In the genomic region with DNA sequence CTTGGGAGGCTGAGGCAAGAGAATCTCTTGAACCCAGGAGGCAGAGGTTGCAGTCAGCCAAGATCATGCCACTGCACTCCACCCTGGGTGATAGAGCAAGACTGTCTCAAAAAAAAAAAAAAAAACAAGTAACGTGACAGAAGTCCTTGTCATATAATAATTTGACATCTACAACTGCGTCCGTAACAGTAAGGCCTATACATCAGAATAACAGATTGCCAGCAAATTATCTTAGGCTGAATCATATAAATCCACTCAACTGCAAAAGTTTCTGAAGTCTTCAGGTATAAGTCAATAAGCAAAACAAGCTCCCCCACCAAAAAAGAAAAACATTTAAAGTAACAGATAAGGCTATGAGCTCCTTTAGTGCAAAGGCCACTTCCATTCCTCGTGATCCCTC, we compare ENCODE assay signal across 23 cellular contexts. TPM values are rescaled to one million over a fixed set of nuclear protein-coding genes. Genes with fewer than 3 reads are reported as not detected.
DNase-seq lines count a peak whose midpoint lies in the region; ATAC-seq, FAIRE-seq and TF ChIP-seq lines count a peak whose summit lies in the region.
"Had no signal": no experiment of that assay in that cellular context is flagged by ENCODE, and none has a peak within 500 bp of the region (broad histone marks: within the 10 kb centered on the region; RNA-seq: fewer than 3 reads in every experiment).

No MANE protein-coding gene starts in this region.

- peaks cover 6% of the 10 kb centered on the region for H3K79me2 ChIP-seq in trophoblast cell (ENCODE audit: control insufficient read depth, insufficient read depth, low read length, poor library complexity)

- no peak overlapping the region for H3K4me3 Mint-ChIP-seq in activated T-cell treated with anti-CD3 and anti-CD28 coated beads, Interleukin-2, amount 50 U/mL, for 72 hours
- H3K4me3 Mint-ChIP-seq in CD4-positive, alpha-beta T cell, result peak overlapping the region; percentile 42
- H3K4me3 Mint-ChIP-seq in activated T-helper 17 cell treated with anti-CD3 and anti-CD28 coated beads, Interleukin-2, amount 50 U/mL, for 72 hours, result no peak overlapping the region

- peaks cover 9% of the 10 kb centered on the region for H3K79me1 ChIP-seq in trophoblast cell (ENCODE audit: low read length)

- H2AK5ac ChIP-seq in trophoblast cell (ENCODE audit: low read length), result no peak overlapping the region

- intact Hi-C loops in CD4-positive, alpha-beta T cell (cut with DNase I, micrococcal nuclease), result no loop called here
- intact Hi-C loops in Right ventricle myocardium superior (cut with DNase I), result no loop called here

- H4K12ac ChIP-seq in trophoblast cell (ENCODE audit: low read depth, low read length), result no peak overlapping the region

- no peak overlapping the region for H3K18ac ChIP-seq in trophoblast cell (ENCODE audit: low read length)

- H3K4me1 Mint-ChIP-seq in activated T-cell treated with anti-CD3 and anti-CD28 coated beads, Interleukin-2, amount 50 U/mL, for 72 hours (ENCODE audit: low read depth), result peaks cover 69% of the 10 kb centered on the region
- peaks cover 66% of the 10 kb centered on the region for H3K4me1 Mint-ChIP-seq in CD4-positive, alpha-beta T cell (ENCODE audit: low read depth)
- H3K4me1 Mint-ChIP-seq in activated T-helper 17 cell treated with anti-CD3 and anti-CD28 coated beads, Interleukin-2, amount 50 U/mL, for 72 hours, result peaks cover 38% of the 10 kb centered on the region

- H2BK5ac ChIP-seq in trophoblast cell (ENCODE audit: low read depth, low read length, poor library complexity), result no peak overlapping the region

- no peak for ATAC-seq in activated T-cell treated with anti-CD3 and anti-CD28 coated beads, Interleukin-2, amount 50 U/mL, for 72 hours (replicated peaks in 1 of 2)
- ATAC-seq in CD4-positive, alpha-beta T cell (ENCODE audit: poor library complexity), result no peak
- no peak for ATAC-seq in activated T-helper 17 cell treated with anti-CD3 and anti-CD28 coated beads, Interleukin-2, amount 50 U/mL, for 72 hours (replicated peaks)
- ATAC-seq in Right ventricle myocardium superior (ENCODE audit: poor library complexity), result no peak

- H3K4me1 ChIP-seq in trophoblast cell (ENCODE audit: control insufficient read depth in 1 of 2, insufficient read depth in 2 of 2, low read length in 2 of 2), result peaks cover 0 to 5% of the 10 kb centered on the region in 2 experiments

- H3K4me3 ChIP-seq in trophoblast cell (ENCODE audit: low read depth, low read length), result no peak overlapping the region
- H3K4me3 ChIP-seq: SK-N-MC had no signal

- TF ChIP-seq CTCF in CD4-positive, alpha-beta T cell (IDR thresholded peaks at IDR 0.05), result no peak

- CTCF ChIA-PET in CD4-positive, alpha-beta T cell (lab: Charles Lee), result interaction anchor here (0.7 kb wide), 1 partner anchor 1132 kb away, joined by 4 read pairs; no protein-coding TSS in a partner anchor

- no peak overlapping the region for H3K4me2 ChIP-seq in trophoblast cell (ENCODE audit: low read length)
- H3K4me2 ChIP-seq: KMS-11 had no signal

- DNase-seq in activated T-cell treated with anti-CD3 and anti-CD28 coated beads, Interleukin-2, amount 50 U/mL, for 72 hours, result no peak
- no peak for DNase-seq in activated T-cell treated with anti-CD3 and anti-CD28 coated beads, Interleukin-2, amount 50 U/mL, for 48 hours
- DNase-seq in CD4-positive, alpha-beta T cell, result no peak
- DNase-seq in trophoblast cell, result no peak
- no peak for DNase-seq in Right ventricle myocardium superior
- DNase-seq in urothelium cell line (ENCODE audit: low spot score), result no peak
- no peak for DNase-seq in NCI-H2196 (lab: John Stamatoyannopoulos, UW; ENCODE audit: unreplicated experiment)
- DNase-seq: AML-193, DMS53, EL, GF-D8, IMR-90, NCI-H1694, NCI-H2081, NCI-H2171, NCI-H526, RPMI8226, SHP77 treated with DMSO at 0.1 percent for 48 hours had no signal

- H2BK120ac ChIP-seq in trophoblast cell (ENCODE audit: insufficient read depth, low read length, poor library complexity), result no peak overlapping the region

- H3K27ac Mint-ChIP-seq in activated T-cell treated with anti-CD3 and anti-CD28 coated beads, Interleukin-2, amount 50 U/mL, for 72 hours, result peak overlapping the region; percentile 20
- H3K27ac Mint-ChIP-seq in CD4-positive, alpha-beta T cell, result no peak overlapping the region
- peak overlapping the region; percentile 23 for H3K27ac Mint-ChIP-seq in activated T-helper 17 cell treated with anti-CD3 and anti-CD28 coated beads, Interleukin-2, amount 50 U/mL, for 72 hours

- H3K9me3 Mint-ChIP-seq in activated T-cell treated with anti-CD3 and anti-CD28 coated beads, Interleukin-2, amount 50 U/mL, for 72 hours, result no peaks in the 10 kb centered on the region
- no peaks in the 10 kb centered on the region for H3K9me3 Mint-ChIP-seq in CD4-positive, alpha-beta T cell
- no peaks in the 10 kb centered on the region for H3K9me3 Mint-ChIP-seq in activated T-helper 17 cell treated with anti-CD3 and anti-CD28 coated beads, Interleukin-2, amount 50 U/mL, for 72 hours

- H2AFZ ChIP-seq in trophoblast cell (ENCODE audit: insufficient read depth, low read length, poor library complexity), result no peak overlapping the region

- H3K36me3 ChIP-seq in trophoblast cell (ENCODE audit: control insufficient read depth in 1 of 2, insufficient read depth in 2 of 2, low read length in 2 of 2), result no peaks in the 10 kb centered on the region

- no peaks in the 10 kb centered on the region for H3K36me3 Mint-ChIP-seq in activated T-cell treated with anti-CD3 and anti-CD28 coated beads, Interleukin-2, amount 50 U/mL, for 72 hours (ENCODE audit: insufficient read depth in 2 of 2)
- peaks cover 6% of the 10 kb centered on the region for H3K36me3 Mint-ChIP-seq in CD4-positive, alpha-beta T cell (ENCODE audit: low read depth)
- H3K36me3 Mint-ChIP-seq in activated T-helper 17 cell treated with anti-CD3 and anti-CD28 coated beads, Interleukin-2, amount 50 U/mL, for 72 hours (ENCODE audit: low read depth), result peaks cover 13% of the 10 kb centered on the region

- H3K14ac ChIP-seq in trophoblast cell (ENCODE audit: low read length), result no peak overlapping the region

- no peak for FAIRE-seq in urothelium cell line (lab: Jason Lieb, UNC)
- FAIRE-seq: D721Med had no signal

- no peak overlapping the region for H3K9ac ChIP-seq in trophoblast cell (ENCODE audit: low read length)
- H3K9ac ChIP-seq: KMS-11 had no signal

- no peak overlapping the region for H2BK12ac ChIP-seq in trophoblast cell (ENCODE audit: low read length)

- peak overlapping the region; percentile 99 for H3K23ac ChIP-seq in trophoblast cell (ENCODE audit: low read length)

- no CpG with 5 or more reads among the region's 4 CpGs for WGBS in trophoblast cell (ENCODE audit: extremely low coverage, insufficient coverage, insufficient read length)

- POLR2A ChIA-PET in CD4-positive, alpha-beta T cell (lab: Charles Lee), result interaction anchor here (1.1 kb wide), 1 partner anchor 57 kb away, joined by 3 read pairs; no protein-coding TSS in a partner anchor

- no peak overlapping the region for H4K8ac ChIP-seq in trophoblast cell (ENCODE audit: low read depth, low read length)

- H3K4ac ChIP-seq in trophoblast cell (ENCODE audit: low read depth, low read length), result no peak overlapping the region

- no peak overlapping the region for H3K27ac ChIP-seq in CD4-positive, alpha-beta T cell (ENCODE audit: low read depth, low read length)
- H3K27ac ChIP-seq in trophoblast cell (ENCODE audit: low read depth, low read length), result no peak overlapping the region
- H3K27ac ChIP-seq: C4-2B, KMS-11, SK-N-MC had no signal

- H3K9me3 ChIP-seq in CD4-positive, alpha-beta T cell (ENCODE audit: control insufficient read depth, low read length), result no peaks in the 10 kb centered on the region
- no peaks in the 10 kb centered on the region for H3K9me3 ChIP-seq in trophoblast cell (ENCODE audit: insufficient read depth, low read depth, low read length)

- no peak overlapping the region for H4K91ac ChIP-seq in trophoblast cell (ENCODE audit: low read depth, low read length)

- H3K27me3 Mint-ChIP-seq in activated T-cell treated with anti-CD3 and anti-CD28 coated beads, Interleukin-2, amount 50 U/mL, for 72 hours (ENCODE audit: low read depth), result no peaks in the 10 kb centered on the region
- no peaks in the 10 kb centered on the region for H3K27me3 Mint-ChIP-seq in CD4-positive, alpha-beta T cell
- no peaks in the 10 kb centered on the region for H3K27me3 Mint-ChIP-seq in activated T-helper 17 cell treated with anti-CD3 and anti-CD28 coated beads, Interleukin-2, amount 50 U/mL, for 72 hours

- H3K27me3 ChIP-seq in CD4-positive, alpha-beta T cell (ENCODE audit: control insufficient read depth, insufficient read depth, low read length), result no peaks in the 10 kb centered on the region
- H3K27me3 ChIP-seq in trophoblast cell (ENCODE audit: insufficient read depth, low read length), result no peaks in the 10 kb centered on the region

RNA-seq across cellular contexts. Expression of gene MAPKAP1, which starts 3.3 kb away (rescaled TPM):
- total RNA-seq in activated T-cell treated with anti-CD3 and anti-CD28 coated beads, Interleukin-2, amount 50 U/mL, for 72 hours, result 10 to 100 TPM; 42.1 to 42.8 TPM
- total RNA-seq in CD4-positive, alpha-beta T cell, result 10 to 100 TPM; 40.3 to 44.9 TPM
- total RNA-seq in activated T-helper 17 cell treated with anti-CD3 and anti-CD28 coated beads, Interleukin-2, amount 50 U/mL, for 72 hours, result 10 to 100 TPM; 42.2 to 66.5 TPM
- 64.3 and 64.4 TPM in 2 replicates for polyA plus RNA-seq in trophoblast cell (2013)
- 122 TPM for total RNA-seq in Right ventricle myocardium superior

RNA-seq across cellular contexts. Expression of gene PBX3, which starts 43.5 kb away (rescaled TPM):
- 10 to 100 TPM; 19.7 to 20.6 TPM for total RNA-seq in activated T-cell treated with anti-CD3 and anti-CD28 coated beads, Interleukin-2, amount 50 U/mL, for 72 hours
- total RNA-seq in CD4-positive, alpha-beta T cell, result 10 to 100 TPM; 25.3 to 30.8 TPM
- total RNA-seq in activated T-helper 17 cell treated with anti-CD3 and anti-CD28 coated beads, Interleukin-2, amount 50 U/mL, for 72 hours, result 10 to 100 TPM in 1 of 2 donors, 1 to 10 TPM in 1; 8.5 to 15.8 TPM
- polyA plus RNA-seq in trophoblast cell (2013), result 23.6 and 26.4 TPM in 2 replicates
- 54.1 TPM for total RNA-seq in Right ventricle myocardium superior
